Comparison of ENCODE assay signal across 1 cellular context in the genomic region with DNA sequence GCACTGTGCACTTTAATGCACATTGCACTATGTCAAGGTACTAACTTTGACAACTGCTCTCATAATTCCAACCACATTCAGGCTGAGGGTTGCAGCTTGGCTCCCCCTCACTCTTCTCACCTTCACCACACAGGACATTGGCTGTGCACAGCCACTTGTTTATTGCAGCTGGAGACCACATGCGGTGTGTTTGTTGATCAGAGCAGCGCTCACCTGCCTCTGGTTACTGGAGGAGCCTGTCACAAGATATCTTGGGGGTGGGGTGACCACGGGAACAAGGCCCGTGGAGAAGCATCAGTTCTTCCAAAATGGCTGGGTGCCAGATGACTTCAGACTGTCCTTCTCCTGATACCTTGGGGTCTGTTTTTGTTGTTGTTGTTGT.
TF ChIP-seq lines count a peak whose summit lies in the region.

No MANE protein-coding gene starts in this region.

TF ChIP-seq in GM12878, 131 proteins besides CTCF, POLR2A, EP300 and RAD21 (continues in another document):
- TF ChIP-seq CHD4 (IDR thresholded peaks at IDR 0.05) (no peak), SP1 (IDR thresholded peaks at IDR 0.05; ENCODE audit: low read depth, low read length) (no peak), NFXL1 (IDR thresholded peaks at IDR 0.05; ENCODE audit: borderline replicate concordance) (no peak), ATF7 (IDR thresholded peaks at IDR 0.05; ENCODE audit: low read depth) (peak; percentile 84), ZNF24 (IDR thresholded peaks at IDR 0.05) (peak; percentile 96), DPF2 (IDR thresholded peaks at IDR 0.05) (peak; percentile 75; the same call in 1 of the 2 replicates), BRCA1 (IDR thresholded peaks at IDR 0.05; ENCODE audit: low read depth, low read length) (no peak), TARDBP (IDR thresholded peaks at IDR 0.05; ENCODE audit: borderline replicate concordance) (no peak), KLF5 (IDR thresholded peaks at IDR 0.05; ENCODE audit: partially characterized antibody) (no peak), SMC3 (IDR thresholded peaks at IDR 0.05; ENCODE audit: borderline replicate concordance, low read length) (no peak), GABPA (IDR thresholded peaks at IDR 0.05; ENCODE audit: low read depth) (no peak), E4F1 (IDR thresholded peaks at IDR 0.05; ENCODE audit: borderline replicate concordance, partially characterized antibody) (no peak), CBX3 (IDR thresholded peaks at IDR 0.05; ENCODE audit: borderline replicate concordance, low read depth) (no peak), CBFB (IDR thresholded peaks at IDR 0.05; ENCODE audit: low read depth) (no peak), SIN3A (IDR thresholded peaks at IDR 0.05; ENCODE audit: low read depth, low read length) (peak; percentile 54; the same call in 1 of the 2 replicates), ZNF384 (IDR thresholded peaks at IDR 0.05; ENCODE audit: borderline replicate concordance, low read depth, low read length) (no peak), PAX8 (IDR thresholded peaks at IDR 0.05) (no peak), HDGF (IDR thresholded peaks at IDR 0.05) (peak; percentile 17; the same call in 1 of the 2 replicates), NR2C2 (IDR thresholded peaks at IDR 0.05; ENCODE audit: borderline replicate concordance, control insufficient read depth, insufficient read length, low read depth) (no peak), FOXK2 (IDR thresholded peaks at IDR 0.05) (peak; percentile 77; the same call in 1 of the 2 replicates), BHLHE40 (IDR thresholded peaks at IDR 0.05; ENCODE audit: borderline replicate concordance in 1 of 2, low read depth in 2 of 2, low read length in 1 of 2) (peak; percentile 93 to 97), TCF12 (IDR thresholded peaks at IDR 0.05; ENCODE audit: low read depth, low read length) (peak; percentile 80; the same call in 1 of the 2 replicates), RELB (IDR thresholded peaks at IDR 0.05; ENCODE audit: low read depth) (peak; percentile 88), MLLT1 (IDR thresholded peaks at IDR 0.05) (peak; percentile 96), SPI1 (IDR thresholded peaks at IDR 0.05; ENCODE audit: borderline replicate concordance, insufficient read depth, low read depth, low read length) (no peak), IKZF2 (IDR thresholded peaks at IDR 0.05) (peak; percentile 81 to 95; a peak in 3 of 4 replicates), KAT2A (conservative IDR thresholded peaks at IDR 0.05; ENCODE audit: control insufficient read depth, low read depth, low read length) (no peak), CHD2 (IDR thresholded peaks at IDR 0.05; ENCODE audit: borderline replicate concordance, low read depth, low read length) (peak; percentile 65), NKRF (conservative IDR thresholded peaks at IDR 0.05) (no peak), YY1 (IDR thresholded peaks at IDR 0.05; ENCODE audit: low read depth, low read length) (no peak), MTA2 (IDR thresholded peaks at IDR 0.05; ENCODE audit: low read depth) (peak; percentile 90), BACH1 (IDR thresholded peaks at IDR 0.05; ENCODE audit: borderline replicate concordance) (peak; percentile 72; the same call in 1 of the 2 replicates), RB1 (IDR thresholded peaks at IDR 0.05; ENCODE audit: borderline replicate concordance) (peak; percentile 49; the same call in 1 of the 2 replicates), NBN (IDR thresholded peaks at IDR 0.05) (peak; percentile 85), FOS (IDR thresholded peaks at IDR 0.05; ENCODE audit: borderline replicate concordance, extremely low read depth, insufficient read length) (no peak), YBX1 (IDR thresholded peaks at IDR 0.05) (no peak), TCF7 (IDR thresholded peaks at IDR 0.05; ENCODE audit: borderline replicate concordance) (no peak), BMI1 (IDR thresholded peaks at IDR 0.05; ENCODE audit: borderline replicate concordance) (no peak), PAX5 (IDR thresholded peaks at IDR 0.05; ENCODE audit: borderline replicate concordance, low read depth, low read length) (peak; percentile 46; the same call in 1 of the 2 replicates), SIX5 (IDR thresholded peaks at IDR 0.05; ENCODE audit: low read depth, low read length, severe bottlenecking) (no peak)
- TF ChIP-seq, protein P1, sequence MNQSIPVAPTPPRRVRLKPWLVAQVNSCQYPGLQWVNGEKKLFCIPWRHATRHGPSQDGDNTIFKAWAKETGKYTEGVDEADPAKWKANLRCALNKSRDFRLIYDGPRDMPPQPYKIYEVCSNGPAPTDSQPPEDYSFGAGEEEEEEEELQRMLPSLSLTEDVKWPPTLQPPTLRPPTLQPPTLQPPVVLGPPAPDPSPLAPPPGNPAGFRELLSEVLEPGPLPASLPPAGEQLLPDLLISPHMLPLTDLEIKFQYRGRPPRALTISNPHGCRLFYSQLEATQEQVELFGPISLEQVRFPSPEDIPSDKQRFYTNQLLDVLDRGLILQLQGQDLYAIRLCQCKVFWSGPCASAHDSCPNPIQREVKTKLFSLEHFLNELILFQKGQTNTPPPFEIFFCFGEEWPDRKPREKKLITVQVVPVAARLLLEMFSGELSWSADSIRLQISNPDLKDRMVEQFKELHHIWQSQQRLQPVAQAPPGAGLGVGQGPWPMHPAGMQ (IDR thresholded peaks at IDR 0.05; ENCODE audit: borderline replicate concordance), result no peak; the same call in 1 of the 2 replicates
- TF ChIP-seq, protein P2, sequence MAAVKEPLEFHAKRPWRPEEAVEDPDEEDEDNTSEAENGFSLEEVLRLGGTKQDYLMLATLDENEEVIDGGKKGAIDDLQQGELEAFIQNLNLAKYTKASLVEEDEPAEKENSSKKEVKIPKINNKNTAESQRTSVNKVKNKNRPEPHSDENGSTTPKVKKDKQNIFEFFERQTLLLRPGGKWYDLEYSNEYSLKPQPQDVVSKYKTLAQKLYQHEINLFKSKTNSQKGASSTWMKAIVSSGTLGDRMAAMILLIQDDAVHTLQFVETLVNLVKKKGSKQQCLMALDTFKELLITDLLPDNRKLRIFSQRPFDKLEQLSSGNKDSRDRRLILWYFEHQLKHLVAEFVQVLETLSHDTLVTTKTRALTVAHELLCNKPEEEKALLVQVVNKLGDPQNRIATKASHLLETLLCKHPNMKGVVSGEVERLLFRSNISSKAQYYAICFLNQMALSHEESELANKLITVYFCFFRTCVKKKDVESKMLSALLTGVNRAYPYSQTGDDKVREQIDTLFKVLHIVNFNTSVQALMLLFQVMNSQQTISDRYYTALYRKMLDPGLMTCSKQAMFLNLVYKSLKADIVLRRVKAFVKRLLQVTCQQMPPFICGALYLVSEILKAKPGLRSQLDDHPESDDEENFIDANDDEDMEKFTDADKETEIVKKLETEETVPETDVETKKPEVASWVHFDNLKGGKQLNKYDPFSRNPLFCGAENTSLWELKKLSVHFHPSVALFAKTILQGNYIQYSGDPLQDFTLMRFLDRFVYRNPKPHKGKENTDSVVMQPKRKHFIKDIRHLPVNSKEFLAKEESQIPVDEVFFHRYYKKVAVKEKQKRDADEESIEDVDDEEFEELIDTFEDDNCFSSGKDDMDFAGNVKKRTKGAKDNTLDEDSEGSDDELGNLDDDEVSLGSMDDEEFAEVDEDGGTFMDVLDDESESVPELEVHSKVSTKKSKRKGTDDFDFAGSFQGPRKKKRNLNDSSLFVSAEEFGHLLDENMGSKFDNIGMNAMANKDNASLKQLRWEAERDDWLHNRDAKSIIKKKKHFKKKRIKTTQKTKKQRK (IDR thresholded peaks at IDR 0.05; ENCODE audit: low read depth, low read length), result no peak
- TF ChIP-seq, protein P3, sequence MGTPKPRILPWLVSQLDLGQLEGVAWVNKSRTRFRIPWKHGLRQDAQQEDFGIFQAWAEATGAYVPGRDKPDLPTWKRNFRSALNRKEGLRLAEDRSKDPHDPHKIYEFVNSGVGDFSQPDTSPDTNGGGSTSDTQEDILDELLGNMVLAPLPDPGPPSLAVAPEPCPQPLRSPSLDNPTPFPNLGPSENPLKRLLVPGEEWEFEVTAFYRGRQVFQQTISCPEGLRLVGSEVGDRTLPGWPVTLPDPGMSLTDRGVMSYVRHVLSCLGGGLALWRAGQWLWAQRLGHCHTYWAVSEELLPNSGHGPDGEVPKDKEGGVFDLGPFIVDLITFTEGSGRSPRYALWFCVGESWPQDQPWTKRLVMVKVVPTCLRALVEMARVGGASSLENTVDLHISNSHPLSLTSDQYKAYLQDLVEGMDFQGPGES (IDR thresholded peaks at IDR 0.05), result no peak
- TF ChIP-seq, protein P4, sequence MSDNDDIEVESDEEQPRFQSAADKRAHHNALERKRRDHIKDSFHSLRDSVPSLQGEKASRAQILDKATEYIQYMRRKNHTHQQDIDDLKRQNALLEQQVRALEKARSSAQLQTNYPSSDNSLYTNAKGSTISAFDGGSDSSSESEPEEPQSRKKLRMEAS (IDR thresholded peaks at IDR 0.05; ENCODE audit: low read depth, low read length), result peak; percentile 42; the same call in 1 of the 2 replicates
- TF ChIP-seq, protein P5, sequence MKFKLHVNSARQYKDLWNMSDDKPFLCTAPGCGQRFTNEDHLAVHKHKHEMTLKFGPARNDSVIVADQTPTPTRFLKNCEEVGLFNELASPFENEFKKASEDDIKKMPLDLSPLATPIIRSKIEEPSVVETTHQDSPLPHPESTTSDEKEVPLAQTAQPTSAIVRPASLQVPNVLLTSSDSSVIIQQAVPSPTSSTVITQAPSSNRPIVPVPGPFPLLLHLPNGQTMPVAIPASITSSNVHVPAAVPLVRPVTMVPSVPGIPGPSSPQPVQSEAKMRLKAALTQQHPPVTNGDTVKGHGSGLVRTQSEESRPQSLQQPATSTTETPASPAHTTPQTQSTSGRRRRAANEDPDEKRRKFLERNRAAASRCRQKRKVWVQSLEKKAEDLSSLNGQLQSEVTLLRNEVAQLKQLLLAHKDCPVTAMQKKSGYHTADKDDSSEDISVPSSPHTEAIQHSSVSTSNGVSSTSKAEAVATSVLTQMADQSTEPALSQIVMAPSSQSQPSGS (IDR thresholded peaks at IDR 0.05; ENCODE audit: low read length), result no peak
- TF ChIP-seq, protein P6, sequence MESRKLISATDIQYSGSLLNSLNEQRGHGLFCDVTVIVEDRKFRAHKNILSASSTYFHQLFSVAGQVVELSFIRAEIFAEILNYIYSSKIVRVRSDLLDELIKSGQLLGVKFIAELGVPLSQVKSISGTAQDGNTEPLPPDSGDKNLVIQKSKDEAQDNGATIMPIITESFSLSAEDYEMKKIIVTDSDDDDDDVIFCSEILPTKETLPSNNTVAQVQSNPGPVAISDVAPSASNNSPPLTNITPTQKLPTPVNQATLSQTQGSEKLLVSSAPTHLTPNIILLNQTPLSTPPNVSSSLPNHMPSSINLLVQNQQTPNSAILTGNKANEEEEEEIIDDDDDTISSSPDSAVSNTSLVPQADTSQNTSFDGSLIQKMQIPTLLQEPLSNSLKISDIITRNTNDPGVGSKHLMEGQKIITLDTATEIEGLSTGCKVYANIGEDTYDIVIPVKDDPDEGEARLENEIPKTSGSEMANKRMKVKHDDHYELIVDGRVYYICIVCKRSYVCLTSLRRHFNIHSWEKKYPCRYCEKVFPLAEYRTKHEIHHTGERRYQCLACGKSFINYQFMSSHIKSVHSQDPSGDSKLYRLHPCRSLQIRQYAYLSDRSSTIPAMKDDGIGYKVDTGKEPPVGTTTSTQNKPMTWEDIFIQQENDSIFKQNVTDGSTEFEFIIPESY (IDR thresholded peaks at IDR 0.05), result peak; percentile 57; the same call in 1 of the 2 replicates
